In the genomic region with DNA sequence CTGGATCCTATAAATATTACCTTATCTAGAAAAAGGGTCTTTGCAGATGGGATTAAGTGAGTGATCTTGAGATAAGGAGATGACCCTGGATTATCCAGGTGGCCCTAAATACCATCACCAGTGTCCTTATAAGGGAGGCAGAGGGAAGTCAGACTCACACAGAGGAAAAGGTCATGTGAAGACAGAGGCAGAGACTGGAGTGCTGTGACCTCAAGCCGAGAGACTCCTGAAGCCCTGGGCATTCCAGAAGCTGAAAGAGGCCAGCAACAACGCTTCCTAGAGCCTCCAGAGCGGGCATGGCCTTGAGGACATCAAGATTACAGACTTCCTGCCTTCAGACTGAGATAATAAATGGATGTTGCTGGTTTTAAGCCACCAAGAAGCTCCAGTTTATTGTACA, we compare ENCODE assay signal across 14 cellular contexts.
DNase-seq lines count a peak whose midpoint lies in the region; ATAC-seq and TF ChIP-seq lines count a peak whose summit lies in the region.
"Had no signal": no experiment of that assay in that cellular context is flagged by ENCODE, and none has a peak within 500 bp of the region (broad histone marks: within the 10 kb centered on the region; RNA-seq: fewer than 3 reads in every experiment).

No MANE protein-coding gene starts in this region.

- peak overlapping the region; percentile 25 for H3K4me3 ChIP-seq in endodermal cell (ENCODE audit: low read length)
- H3K4me3 ChIP-seq in testis = no peak overlapping the region

- H3K9me3 Mint-ChIP-seq in activated CD8-positive, alpha-beta memory T cell treated with anti-CD3 and anti-CD28 coated beads, Interleukin-2, amount 10 ng/mL, durations not matched to agents 7 days and 5 days (ENCODE audit: low read depth) = no peaks in the 10 kb centered on the region
- peaks cover 4% of the 10 kb centered on the region for H3K9me3 Mint-ChIP-seq in endodermal cell
- H3K9me3 Mint-ChIP-seq: CD8-positive, alpha-beta T cell had no signal

- TF ChIP-seq POLR2A in testis (IDR thresholded peaks at IDR 0.05) = no peak

- H3K36me3 ChIP-seq in endodermal cell (ENCODE audit: control insufficient read depth, insufficient read depth, low read length) (no peaks in the 10 kb centered on the region), testis (ENCODE audit: low read depth, missing control alignments) (no peaks in the 10 kb centered on the region)

- no peaks in the 10 kb centered on the region for H3K36me3 Mint-ChIP-seq in activated CD8-positive, alpha-beta memory T cell treated with anti-CD3 and anti-CD28 coated beads, Interleukin-2, amount 10 ng/mL, durations not matched to agents 7 days and 5 days
- no peaks in the 10 kb centered on the region for H3K36me3 Mint-ChIP-seq in endodermal cell (ENCODE audit: low read depth)
- H3K36me3 Mint-ChIP-seq: CD14-positive monocyte; CD8-positive, alpha-beta T cell had no signal

- peak; percentile 19 for DNase-seq in activated CD8-positive, alpha-beta memory T cell treated with anti-CD3 and anti-CD28 coated beads, Interleukin-2, amount 10 ng/mL, durations not matched to agents 7 days and 5 days
- DNase-seq in activated CD8-positive, alpha-beta memory T cell treated with anti-CD3 and anti-CD28 coated beads, Interleukin-2, amount 50 U/mL, for 48 hours = no peak
- peak; percentile 77 for DNase-seq in SK-N-DZ (ENCODE audit: low spot score)
- peak; percentile 56 for DNase-seq in endodermal cell
- DNase-seq in testis = peak; percentile 37
- DNase-seq in mucosa of gallbladder (ENCODE audit: low spot score) = no peak
- DNase-seq: CD8-positive, alpha-beta T cell; COR-L47 had no signal

- H3K4me3 Mint-ChIP-seq in activated CD8-positive, alpha-beta memory T cell treated with anti-CD3 and anti-CD28 coated beads, Interleukin-2, amount 10 ng/mL, durations not matched to agents 7 days and 5 days = no peak overlapping the region
- H3K4me3 Mint-ChIP-seq in endodermal cell = no peak overlapping the region
- H3K4me3 Mint-ChIP-seq: CD14-positive monocyte; CD8-positive, alpha-beta T cell had no signal

- no peak for ATAC-seq in activated CD8-positive, alpha-beta memory T cell treated with anti-CD3 and anti-CD28 coated beads, Interleukin-2, amount 10 ng/mL, durations not matched to agents 7 days and 5 days
- ATAC-seq in GM21786 (IDR thresholded peaks at IDR 0.05; ENCODE audit: unreplicated experiment) = no peak
- no peak for ATAC-seq in GM18520 (IDR thresholded peaks at IDR 0.05; ENCODE audit: unreplicated experiment)
- ATAC-seq: CD8-positive, alpha-beta T cell; HCT116; HepG2 had no signal

- H3K27ac ChIP-seq in endodermal cell (ENCODE audit: low read depth, low read length) (peak overlapping the region; percentile 35), testis (no peak overlapping the region)
- H3K27ac ChIP-seq: 22Rv1 had no signal

- H3K27ac Mint-ChIP-seq in activated CD8-positive, alpha-beta memory T cell treated with anti-CD3 and anti-CD28 coated beads, Interleukin-2, amount 10 ng/mL, durations not matched to agents 7 days and 5 days = no peak overlapping the region
- peak overlapping the region; percentile 49 for H3K27ac Mint-ChIP-seq in endodermal cell
- H3K27ac Mint-ChIP-seq: CD14-positive monocyte; CD8-positive, alpha-beta T cell had no signal

- H3K27me3 Mint-ChIP-seq in activated CD8-positive, alpha-beta memory T cell treated with anti-CD3 and anti-CD28 coated beads, Interleukin-2, amount 10 ng/mL, durations not matched to agents 7 days and 5 days = no peaks in the 10 kb centered on the region
- peaks cover 6% of the 10 kb centered on the region for H3K27me3 Mint-ChIP-seq in endodermal cell (ENCODE audit: insufficient read depth)

- H3K4me1 ChIP-seq in endodermal cell (ENCODE audit: control insufficient read depth, insufficient read depth, low read length) (peaks cover 9% of the 10 kb centered on the region), testis (peaks cover 2% of the 10 kb centered on the region)

- no peaks in the 10 kb centered on the region for H3K27me3 ChIP-seq in endodermal cell (ENCODE audit: control insufficient read depth, insufficient read depth, low read length, poor library complexity, severe bottlenecking)
- no peaks in the 10 kb centered on the region for H3K27me3 ChIP-seq in testis

- H3K9me3 ChIP-seq in endodermal cell (ENCODE audit: control insufficient read depth, low read length) (no peaks in the 10 kb centered on the region), testis (no peaks in the 10 kb centered on the region)

- intact Hi-C loops in testis (cut with DNase I; ENCODE audit: low total_unique reads) = no loop called here

- no peak overlapping the region for H3K9ac ChIP-seq in endodermal cell (ENCODE audit: extremely low read depth, low read length, poor library complexity, severe bottlenecking)

- CTCF ChIA-PET in activated CD8-positive, alpha-beta memory T cell treated with anti-CD3 and anti-CD28 coated beads, Interleukin-2, amount 10 ng/mL, durations not matched to agents 7 days and 5 days (lab: Charles Lee) = no interaction called here

- no peaks in the 10 kb centered on the region for H3K4me1 Mint-ChIP-seq in activated CD8-positive, alpha-beta memory T cell treated with anti-CD3 and anti-CD28 coated beads, Interleukin-2, amount 10 ng/mL, durations not matched to agents 7 days and 5 days
- peaks cover 10% of the 10 kb centered on the region for H3K4me1 Mint-ChIP-seq in endodermal cell
- H3K4me1 Mint-ChIP-seq: CD14-positive monocyte had no signal

- 74 to 76% methylated on average over 3 of the region's 3 CpGs for WGBS in endodermal cell (ENCODE audit: insufficient coverage in 1 of 2, insufficient read length in 1 of 2), 2 experiments
- WGBS in testis, 2 donors = 16 to 70% methylated on average over 3 of the region's 3 CpGs

- no peak for TF ChIP-seq CTCF in endodermal cell (conservative IDR thresholded peaks at IDR 0.05)
- TF ChIP-seq CTCF in testis (IDR thresholded peaks at IDR 0.05) = no peak

Comparison
In these comparisons a context has a peak if more than half of its experiments do, and no peak if none do; other contexts are left out.
1. DNase-seq: peak in activated CD8-positive, alpha-beta memory T cell treated with anti-CD3 and anti-CD28 coated beads, Interleukin-2, amount 10 ng/mL, durations not matched to agents 7 days and 5 days (single experiment), SK-N-DZ (single experiment), endodermal cell (single experiment) and testis (single experiment); none in activated CD8-positive, alpha-beta memory T cell treated with anti-CD3 and anti-CD28 coated beads, Interleukin-2, amount 50 U/mL, for 48 hours (single experiment) and mucosa of gallbladder (single experiment).